ENCODE assay signal across 1 cellular context in the genomic region with DNA sequence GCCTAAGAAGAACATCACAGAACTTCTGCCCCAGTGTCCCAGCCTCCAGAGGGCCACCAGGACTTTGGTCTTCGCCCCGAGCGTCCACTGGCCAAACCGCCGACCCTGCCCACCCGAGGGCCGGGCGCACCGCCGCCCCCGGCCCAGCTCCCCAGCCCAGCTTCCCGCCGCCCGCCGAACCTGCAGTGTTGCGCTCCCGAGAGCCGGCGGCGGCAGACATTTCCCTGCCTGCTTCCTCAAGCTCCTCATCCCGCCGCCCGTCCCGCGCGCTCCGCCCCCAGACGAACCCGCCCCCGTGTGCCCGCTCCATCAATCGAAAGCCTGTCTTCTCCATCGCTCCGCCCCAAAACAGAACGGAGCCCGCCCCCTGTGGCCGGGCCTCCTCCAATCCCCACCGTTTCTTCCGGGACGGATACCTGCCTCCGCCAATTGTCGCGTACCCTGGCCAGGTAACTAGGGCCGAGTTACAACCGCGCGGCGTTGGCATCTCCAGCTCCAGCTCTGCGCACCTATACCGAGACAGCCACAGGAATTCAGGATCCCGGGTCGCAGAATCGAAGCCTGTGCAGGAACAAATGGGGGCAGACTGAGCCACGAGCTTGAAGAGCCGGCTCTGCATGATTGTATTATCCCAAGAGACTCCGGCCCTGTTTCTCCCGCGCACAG.
TF ChIP-seq lines count a peak whose summit lies in the region.

No MANE protein-coding gene starts in this region.

TF ChIP-seq in GM12878, 131 proteins besides CTCF, POLR2A, EP300 and RAD21 (continued from another document):
- TF ChIP-seq, protein P1, sequence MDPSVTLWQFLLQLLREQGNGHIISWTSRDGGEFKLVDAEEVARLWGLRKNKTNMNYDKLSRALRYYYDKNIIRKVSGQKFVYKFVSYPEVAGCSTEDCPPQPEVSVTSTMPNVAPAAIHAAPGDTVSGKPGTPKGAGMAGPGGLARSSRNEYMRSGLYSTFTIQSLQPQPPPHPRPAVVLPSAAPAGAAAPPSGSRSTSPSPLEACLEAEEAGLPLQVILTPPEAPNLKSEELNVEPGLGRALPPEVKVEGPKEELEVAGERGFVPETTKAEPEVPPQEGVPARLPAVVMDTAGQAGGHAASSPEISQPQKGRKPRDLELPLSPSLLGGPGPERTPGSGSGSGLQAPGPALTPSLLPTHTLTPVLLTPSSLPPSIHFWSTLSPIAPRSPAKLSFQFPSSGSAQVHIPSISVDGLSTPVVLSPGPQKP (IDR thresholded peaks at IDR 0.05; ENCODE audit: low read depth, low read length), result no peak
- TF ChIP-seq YY1 (IDR thresholded peaks at IDR 0.05; ENCODE audit: low read depth, low read length), result peak; percentile 86
- peak; percentile 96 for TF ChIP-seq CHD2 (IDR thresholded peaks at IDR 0.05; ENCODE audit: borderline replicate concordance, low read depth, low read length)
- peak; percentile 51 for TF ChIP-seq HDAC6 (IDR thresholded peaks at IDR 0.05; ENCODE audit: unreplicated experiment)
- TF ChIP-seq JUNB (IDR thresholded peaks at IDR 0.05), result no peak
- TF ChIP-seq MAX (IDR thresholded peaks at IDR 0.05; ENCODE audit: low read depth, low read length), result no peak
- TF ChIP-seq, protein P2, sequence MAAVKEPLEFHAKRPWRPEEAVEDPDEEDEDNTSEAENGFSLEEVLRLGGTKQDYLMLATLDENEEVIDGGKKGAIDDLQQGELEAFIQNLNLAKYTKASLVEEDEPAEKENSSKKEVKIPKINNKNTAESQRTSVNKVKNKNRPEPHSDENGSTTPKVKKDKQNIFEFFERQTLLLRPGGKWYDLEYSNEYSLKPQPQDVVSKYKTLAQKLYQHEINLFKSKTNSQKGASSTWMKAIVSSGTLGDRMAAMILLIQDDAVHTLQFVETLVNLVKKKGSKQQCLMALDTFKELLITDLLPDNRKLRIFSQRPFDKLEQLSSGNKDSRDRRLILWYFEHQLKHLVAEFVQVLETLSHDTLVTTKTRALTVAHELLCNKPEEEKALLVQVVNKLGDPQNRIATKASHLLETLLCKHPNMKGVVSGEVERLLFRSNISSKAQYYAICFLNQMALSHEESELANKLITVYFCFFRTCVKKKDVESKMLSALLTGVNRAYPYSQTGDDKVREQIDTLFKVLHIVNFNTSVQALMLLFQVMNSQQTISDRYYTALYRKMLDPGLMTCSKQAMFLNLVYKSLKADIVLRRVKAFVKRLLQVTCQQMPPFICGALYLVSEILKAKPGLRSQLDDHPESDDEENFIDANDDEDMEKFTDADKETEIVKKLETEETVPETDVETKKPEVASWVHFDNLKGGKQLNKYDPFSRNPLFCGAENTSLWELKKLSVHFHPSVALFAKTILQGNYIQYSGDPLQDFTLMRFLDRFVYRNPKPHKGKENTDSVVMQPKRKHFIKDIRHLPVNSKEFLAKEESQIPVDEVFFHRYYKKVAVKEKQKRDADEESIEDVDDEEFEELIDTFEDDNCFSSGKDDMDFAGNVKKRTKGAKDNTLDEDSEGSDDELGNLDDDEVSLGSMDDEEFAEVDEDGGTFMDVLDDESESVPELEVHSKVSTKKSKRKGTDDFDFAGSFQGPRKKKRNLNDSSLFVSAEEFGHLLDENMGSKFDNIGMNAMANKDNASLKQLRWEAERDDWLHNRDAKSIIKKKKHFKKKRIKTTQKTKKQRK (IDR thresholded peaks at IDR 0.05; ENCODE audit: low read depth, low read length), result peak; percentile 87
- TF ChIP-seq, protein P3, sequence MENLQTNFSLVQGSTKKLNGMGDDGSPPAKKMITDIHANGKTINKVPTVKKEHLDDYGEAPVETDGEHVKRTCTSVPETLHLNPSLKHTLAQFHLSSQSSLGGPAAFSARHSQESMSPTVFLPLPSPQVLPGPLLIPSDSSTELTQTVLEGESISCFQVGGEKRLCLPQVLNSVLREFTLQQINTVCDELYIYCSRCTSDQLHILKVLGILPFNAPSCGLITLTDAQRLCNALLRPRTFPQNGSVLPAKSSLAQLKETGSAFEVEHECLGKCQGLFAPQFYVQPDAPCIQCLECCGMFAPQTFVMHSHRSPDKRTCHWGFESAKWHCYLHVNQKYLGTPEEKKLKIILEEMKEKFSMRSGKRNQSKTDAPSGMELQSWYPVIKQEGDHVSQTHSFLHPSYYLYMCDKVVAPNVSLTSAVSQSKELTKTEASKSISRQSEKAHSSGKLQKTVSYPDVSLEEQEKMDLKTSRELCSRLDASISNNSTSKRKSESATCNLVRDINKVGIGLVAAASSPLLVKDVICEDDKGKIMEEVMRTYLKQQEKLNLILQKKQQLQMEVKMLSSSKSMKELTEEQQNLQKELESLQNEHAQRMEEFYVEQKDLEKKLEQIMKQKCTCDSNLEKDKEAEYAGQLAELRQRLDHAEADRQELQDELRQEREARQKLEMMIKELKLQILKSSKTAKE (IDR thresholded peaks at IDR 0.05; ENCODE audit: low read depth, poor library complexity, severe bottlenecking), result peak; percentile 25
- TF ChIP-seq NFYA (IDR thresholded peaks at IDR 0.05; ENCODE audit: borderline replicate concordance, low read depth, low read length), result peak; percentile 39; the same call in 1 of the 2 replicates
- TF ChIP-seq KDM1A (IDR thresholded peaks at IDR 0.05; ENCODE audit: borderline replicate concordance), result no peak
- peak in 1 of 2 experiments; percentile 56; a peak in 1 of 3 replicates for TF ChIP-seq EGR1 (IDR thresholded peaks at IDR 0.05; ENCODE audit: borderline replicate concordance in 1 of 2, low read depth in 2 of 2, low read length in 2 of 2)
- no peak for TF ChIP-seq SMAD1 (IDR thresholded peaks at IDR 0.05; ENCODE audit: low read depth, partially characterized antibody)
- peak; percentile 48; the same call in 1 of the 2 replicates for TF ChIP-seq BACH1 (IDR thresholded peaks at IDR 0.05; ENCODE audit: borderline replicate concordance)
- TF ChIP-seq SP1 (IDR thresholded peaks at IDR 0.05; ENCODE audit: low read depth, low read length), result peak; percentile 97
- TF ChIP-seq CREM (IDR thresholded peaks at IDR 0.05; ENCODE audit: low read depth), result 0 out of 2 replicates have a peak, but pooled peaks have one; percentile 43
- TF ChIP-seq HDAC2 (IDR thresholded peaks at IDR 0.05), result no peak
- TF ChIP-seq DPF2 (IDR thresholded peaks at IDR 0.05), result peak; percentile 91
- TF ChIP-seq CREB1 (IDR thresholded peaks at IDR 0.05; ENCODE audit: low read depth), result peak; percentile 54; the same call in 1 of the 2 replicates
- TF ChIP-seq, protein P4, sequence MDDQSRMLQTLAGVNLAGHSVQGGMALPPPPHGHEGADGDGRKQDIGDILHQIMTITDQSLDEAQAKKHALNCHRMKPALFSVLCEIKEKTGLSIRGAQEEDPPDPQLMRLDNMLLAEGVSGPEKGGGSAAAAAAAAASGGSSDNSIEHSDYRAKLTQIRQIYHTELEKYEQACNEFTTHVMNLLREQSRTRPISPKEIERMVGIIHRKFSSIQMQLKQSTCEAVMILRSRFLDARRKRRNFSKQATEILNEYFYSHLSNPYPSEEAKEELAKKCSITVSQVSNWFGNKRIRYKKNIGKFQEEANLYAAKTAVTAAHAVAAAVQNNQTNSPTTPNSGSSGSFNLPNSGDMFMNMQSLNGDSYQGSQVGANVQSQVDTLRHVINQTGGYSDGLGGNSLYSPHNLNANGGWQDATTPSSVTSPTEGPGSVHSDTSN (IDR thresholded peaks at IDR 0.05; ENCODE audit: insufficient replicate concordance, low read depth, low read length), result peak; percentile 98
- TF ChIP-seq ETV6 (conservative IDR thresholded peaks at IDR 0.05 in 1 of 2, IDR thresholded peaks at IDR 0.05 in 1 of 2; ENCODE audit: borderline replicate concordance in 1 of 2, low read depth in 1 of 2), result no peak
- TF ChIP-seq, protein P5, sequence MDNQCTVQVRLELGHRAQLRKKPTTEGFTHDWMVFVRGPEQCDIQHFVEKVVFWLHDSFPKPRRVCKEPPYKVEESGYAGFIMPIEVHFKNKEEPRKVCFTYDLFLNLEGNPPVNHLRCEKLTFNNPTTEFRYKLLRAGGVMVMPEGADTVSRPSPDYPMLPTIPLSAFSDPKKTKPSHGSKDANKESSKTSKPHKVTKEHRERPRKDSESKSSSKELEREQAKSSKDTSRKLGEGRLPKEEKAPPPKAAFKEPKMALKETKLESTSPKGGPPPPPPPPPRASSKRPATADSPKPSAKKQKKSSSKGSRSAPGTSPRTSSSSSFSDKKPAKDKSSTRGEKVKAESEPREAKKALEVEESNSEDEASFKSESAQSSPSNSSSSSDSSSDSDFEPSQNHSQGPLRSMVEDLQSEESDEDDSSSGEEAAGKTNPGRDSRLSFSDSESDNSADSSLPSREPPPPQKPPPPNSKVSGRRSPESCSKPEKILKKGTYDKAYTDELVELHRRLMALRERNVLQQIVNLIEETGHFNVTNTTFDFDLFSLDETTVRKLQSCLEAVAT (IDR thresholded peaks at IDR 0.05), result peak; percentile 93
- TF ChIP-seq ZNF217 (IDR thresholded peaks at IDR 0.05), result no peak
- TF ChIP-seq, protein P6, sequence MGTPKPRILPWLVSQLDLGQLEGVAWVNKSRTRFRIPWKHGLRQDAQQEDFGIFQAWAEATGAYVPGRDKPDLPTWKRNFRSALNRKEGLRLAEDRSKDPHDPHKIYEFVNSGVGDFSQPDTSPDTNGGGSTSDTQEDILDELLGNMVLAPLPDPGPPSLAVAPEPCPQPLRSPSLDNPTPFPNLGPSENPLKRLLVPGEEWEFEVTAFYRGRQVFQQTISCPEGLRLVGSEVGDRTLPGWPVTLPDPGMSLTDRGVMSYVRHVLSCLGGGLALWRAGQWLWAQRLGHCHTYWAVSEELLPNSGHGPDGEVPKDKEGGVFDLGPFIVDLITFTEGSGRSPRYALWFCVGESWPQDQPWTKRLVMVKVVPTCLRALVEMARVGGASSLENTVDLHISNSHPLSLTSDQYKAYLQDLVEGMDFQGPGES (IDR thresholded peaks at IDR 0.05), result peak; percentile 89
- TF ChIP-seq HDGF (IDR thresholded peaks at IDR 0.05), result peak; percentile 64; the same call in 1 of the 2 replicates
- TF ChIP-seq RFX5 (IDR thresholded peaks at IDR 0.05; ENCODE audit: low read depth, low read length), result peak; percentile 65; the same call in 1 of the 2 replicates
- TF ChIP-seq FOS (IDR thresholded peaks at IDR 0.05; ENCODE audit: borderline replicate concordance, extremely low read depth, insufficient read length), result peak; percentile 81
- TF ChIP-seq SMAD5 (IDR thresholded peaks at IDR 0.05; ENCODE audit: low read depth), result no peak
- 0 out of 2 replicates have a peak, but pooled peaks have one; percentile 33 for TF ChIP-seq SIN3A (IDR thresholded peaks at IDR 0.05; ENCODE audit: low read depth, low read length)
- TF ChIP-seq E4F1 (IDR thresholded peaks at IDR 0.05; ENCODE audit: borderline replicate concordance, partially characterized antibody), result no peak
- peak; percentile 70; the same call in 1 of the 2 replicates for TF ChIP-seq TAF1 (IDR thresholded peaks at IDR 0.05; ENCODE audit: borderline replicate concordance, low read depth, low read length)
- 0 out of 2 replicates have a peak, but pooled peaks have one; percentile 45 for TF ChIP-seq POLR2AphosphoS2 (IDR thresholded peaks at IDR 0.05; ENCODE audit: low read depth, low read length)
- TF ChIP-seq MYC (IDR thresholded peaks at IDR 0.05; ENCODE audit: insufficient read depth, insufficient read length, insufficient replicate concordance, low read length, severe bottlenecking), result no peak
- no peak; a peak in 1 of 4 replicates for TF ChIP-seq IKZF2 (IDR thresholded peaks at IDR 0.05)
- no peak for TF ChIP-seq REST (IDR thresholded peaks at IDR 0.05; ENCODE audit: low read depth, low read length)
